In the genomic region with DNA sequence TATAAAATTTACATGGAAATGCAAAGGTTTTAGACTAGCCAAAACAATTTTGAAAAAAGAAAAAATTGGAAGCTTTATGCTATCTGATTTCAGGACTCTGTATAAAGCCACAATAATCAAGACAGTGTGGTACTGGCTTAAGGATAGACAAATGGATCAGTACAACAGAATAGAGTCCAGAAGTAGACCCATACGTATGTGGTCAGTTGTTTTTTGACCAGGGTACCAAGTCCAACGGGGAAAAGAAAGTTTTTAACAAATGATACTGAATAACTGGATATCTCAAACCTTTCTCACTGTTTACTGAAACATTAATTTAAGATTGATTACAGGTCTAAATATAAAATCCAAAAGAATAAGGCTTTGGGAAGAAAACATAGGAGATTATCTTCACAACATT, we compare ENCODE assay signal across 33 cellular contexts.
"Had no signal": no experiment of that assay in that cellular context is flagged by ENCODE, and none has a peak within 500 bp of the region (broad histone marks: within the 10 kb centered on the region; RNA-seq: fewer than 3 reads in every experiment).

No MANE protein-coding gene starts in this region.

- H3K4me3 ChIP-seq: coronary artery, dorsolateral prefrontal cortex, esophagus muscularis mucosa, gastrocnemius medialis, heart left ventricle had no signal

- H3K27ac Mint-ChIP-seq: activated CD4-positive, alpha-beta memory T cell treated with anti-CD3 and anti-CD28 coated beads for 36 hours; activated CD4-positive, alpha-beta T cell treated with anti-CD3 and anti-CD28 coated beads for 36 hours; activated CD4-positive, alpha-beta T cell treated with anti-CD3 and anti-CD28 coated beads, Interleukin-2, amount 10 ng/mL, durations not matched to agents 24 days and 14 days; activated CD8-positive, alpha-beta memory T cell treated with anti-CD3 and anti-CD28 coated beads, Interleukin-2, amount 10 ng/mL, durations not matched to agents 7 days and 5 days; activated CD8-positive, alpha-beta T cell treated with anti-CD3 and anti-CD28 coated beads, Interleukin-2, amount 10 ng/mL, durations not matched to agents 7 days and 5 days; activated naive CD4-positive, alpha-beta T cell treated with anti-CD3 and anti-CD28 coated beads, Interleukin-2, amount 10 ng/mL, durations not matched to agents 7 days and 5 days; activated naive CD8-positive, alpha-beta T cell; activated T-helper 1 cell treated with anti-CD3 and anti-CD28 coated beads, Interleukin-12 subunit alpha, Interleukin-12 subunit beta, Interleukin-2, Interleukin-4 antibody, amounts not matched to agents 30 ng/mL and 10 ng/mL and 1 ng/mL, durations not matched to agents 14 hours and 24 hours and 36 hours; activated T-helper 2 cell treated with anti-CD3 and anti-CD28 coated beads, Interferon-gamma antibody, Interleukin-2, Interleukin-4, amounts not matched to agents 10 μg/mL and 5 μg/mL and 100 μg/mL, durations not matched to agents 14 hours and 24 hours and 36 hours; dendritic cell treated with granulocyte-macrophage colony-stimulating factor and Interleukin-4, amounts not matched to agents 40 ng/mL and 50 ng/mL, for 4 days; T-helper 1 cell treated with Interleukin-12 subunit alpha and Interleukin-12 subunit beta and Interleukin-4 antibody, amounts not matched to agents 30 μg/mL and 1 μg/mL, for 36 hours; T-helper 2 cell treated with Interferon-gamma antibody and Interleukin-4, amounts not matched to agents 5 μg/mL and 100 μg/mL, for 36 hours had no signal

- H3K4me3 Mint-ChIP-seq: activated CD4-positive, alpha-beta memory T cell treated with anti-CD3 and anti-CD28 coated beads for 36 hours; activated CD4-positive, alpha-beta T cell treated with anti-CD3 and anti-CD28 coated beads for 36 hours; activated CD4-positive, alpha-beta T cell treated with anti-CD3 and anti-CD28 coated beads, Interleukin-2, amount 10 ng/mL, durations not matched to agents 24 days and 14 days; activated CD8-positive, alpha-beta memory T cell treated with anti-CD3 and anti-CD28 coated beads, Interleukin-2, amount 10 ng/mL, durations not matched to agents 7 days and 5 days; activated CD8-positive, alpha-beta T cell treated with anti-CD3 and anti-CD28 coated beads, Interleukin-2, amount 10 ng/mL, durations not matched to agents 7 days and 5 days; activated naive CD4-positive, alpha-beta T cell treated with anti-CD3 and anti-CD28 coated beads, Interleukin-2, amount 10 ng/mL, durations not matched to agents 7 days and 5 days; activated naive CD8-positive, alpha-beta T cell; activated T-helper 1 cell treated with anti-CD3 and anti-CD28 coated beads, Interleukin-12 subunit alpha, Interleukin-12 subunit beta, Interleukin-2, Interleukin-4 antibody, amounts not matched to agents 30 ng/mL and 10 ng/mL and 1 ng/mL, durations not matched to agents 14 hours and 24 hours and 36 hours; central memory CD8-positive, alpha-beta T cell; dendritic cell treated with granulocyte-macrophage colony-stimulating factor and Interleukin-4, amounts not matched to agents 40 ng/mL and 50 ng/mL, for 4 days; T-cell; T-helper 1 cell treated with Interleukin-12 subunit alpha and Interleukin-12 subunit beta and Interleukin-4 antibody, amounts not matched to agents 30 μg/mL and 1 μg/mL, for 36 hours; T-helper 2 cell treated with Interferon-gamma antibody and Interleukin-4, amounts not matched to agents 5 μg/mL and 100 μg/mL, for 36 hours had no signal

- H3K4me1 Mint-ChIP-seq: activated CD4-positive, alpha-beta T cell treated with anti-CD3 and anti-CD28 coated beads for 36 hours; activated CD4-positive, alpha-beta T cell treated with anti-CD3 and anti-CD28 coated beads, Interleukin-2, amount 10 ng/mL, durations not matched to agents 24 days and 14 days; activated CD8-positive, alpha-beta memory T cell treated with anti-CD3 and anti-CD28 coated beads, Interleukin-2, amount 10 ng/mL, durations not matched to agents 7 days and 5 days; activated naive CD4-positive, alpha-beta T cell treated with anti-CD3 and anti-CD28 coated beads, Interleukin-2, amount 10 ng/mL, durations not matched to agents 7 days and 5 days; central memory CD8-positive, alpha-beta T cell; T-cell had no signal

- H3K9me3 Mint-ChIP-seq: activated CD4-positive, alpha-beta memory T cell treated with anti-CD3 and anti-CD28 coated beads for 36 hours; activated CD4-positive, alpha-beta T cell treated with anti-CD3 and anti-CD28 coated beads, Interleukin-2, amount 10 ng/mL, durations not matched to agents 24 days and 14 days; activated naive CD4-positive, alpha-beta T cell treated with anti-CD3 and anti-CD28 coated beads, Interleukin-2, amount 10 ng/mL, durations not matched to agents 7 days and 5 days; activated T-helper 1 cell treated with anti-CD3 and anti-CD28 coated beads, Interleukin-12 subunit alpha, Interleukin-12 subunit beta, Interleukin-2, Interleukin-4 antibody, amounts not matched to agents 30 ng/mL and 10 ng/mL and 1 ng/mL, durations not matched to agents 14 hours and 24 hours and 36 hours; activated T-helper 2 cell treated with anti-CD3 and anti-CD28 coated beads, Interferon-gamma antibody, Interleukin-2, Interleukin-4, amounts not matched to agents 10 μg/mL and 5 μg/mL and 100 μg/mL, durations not matched to agents 14 hours and 24 hours and 36 hours; central memory CD8-positive, alpha-beta T cell; dendritic cell treated with granulocyte-macrophage colony-stimulating factor and Interleukin-4, amounts not matched to agents 40 ng/mL and 50 ng/mL, for 4 days; T-helper 1 cell treated with Interleukin-12 subunit alpha and Interleukin-12 subunit beta and Interleukin-4 antibody, amounts not matched to agents 30 μg/mL and 1 μg/mL, for 36 hours; T-helper 2 cell treated with Interferon-gamma antibody and Interleukin-4, amounts not matched to agents 5 μg/mL and 100 μg/mL, for 36 hours had no signal

- H3K27me3 ChIP-seq: brain microvascular endothelial cell, dorsolateral prefrontal cortex, esophagus muscularis mucosa, foreskin keratinocyte, gastrocnemius medialis, heart left ventricle had no signal

- H3K9me3 ChIP-seq: esophagus muscularis mucosa, gastrocnemius medialis had no signal

- ATAC-seq: activated CD4-positive, alpha-beta T cell treated with anti-CD3 and anti-CD28 coated beads for 36 hours; activated CD8-positive, alpha-beta memory T cell treated with anti-CD3 and anti-CD28 coated beads, Interleukin-2, amount 10 ng/mL, durations not matched to agents 7 days and 5 days; activated CD8-positive, alpha-beta T cell treated with anti-CD3 and anti-CD28 coated beads, Interleukin-2, amount 10 ng/mL, durations not matched to agents 7 days and 5 days; foreskin keratinocyte; gastrocnemius medialis; heart left ventricle; T-cell had no signal

- H3K27me3 Mint-ChIP-seq: activated CD4-positive, alpha-beta memory T cell treated with anti-CD3 and anti-CD28 coated beads for 36 hours; activated CD4-positive, alpha-beta T cell treated with anti-CD3 and anti-CD28 coated beads for 36 hours; activated CD4-positive, alpha-beta T cell treated with anti-CD3 and anti-CD28 coated beads, Interleukin-2, amount 10 ng/mL, durations not matched to agents 24 days and 14 days; activated CD8-positive, alpha-beta memory T cell treated with anti-CD3 and anti-CD28 coated beads, Interleukin-2, amount 10 ng/mL, durations not matched to agents 7 days and 5 days; activated naive CD4-positive, alpha-beta T cell treated with anti-CD3 and anti-CD28 coated beads, Interleukin-2, amount 10 ng/mL, durations not matched to agents 7 days and 5 days; activated naive CD8-positive, alpha-beta T cell; central memory CD8-positive, alpha-beta T cell; dendritic cell treated with granulocyte-macrophage colony-stimulating factor and Interleukin-4, amounts not matched to agents 40 ng/mL and 50 ng/mL, for 4 days; T-cell had no signal

- H3K27ac ChIP-seq: brain microvascular endothelial cell, coronary artery, dorsolateral prefrontal cortex, esophagus muscularis mucosa, foreskin keratinocyte, gastrocnemius medialis, heart left ventricle had no signal

- DNase-seq: activated CD4-positive, alpha-beta memory T cell treated with anti-CD3 and anti-CD28 coated beads for 36 hours; activated CD4-positive, alpha-beta T cell treated with anti-CD3 and anti-CD28 coated beads for 36 hours; activated CD4-positive, alpha-beta T cell treated with anti-CD3 and anti-CD28 coated beads, Interleukin-2, amount 10 ng/mL, durations not matched to agents 24 days and 14 days; activated CD4-positive, CD25-positive, alpha-beta regulatory T cell; activated CD4-positive, CD25-positive, alpha-beta regulatory T cell treated with anti-CD3 and anti-CD28 coated beads, Interleukin-2, amount 50 U/mL, for 72 hours; activated CD8-positive, alpha-beta memory T cell treated with anti-CD3 and anti-CD28 coated beads, Interleukin-2, amount 10 ng/mL, durations not matched to agents 7 days and 5 days; activated CD8-positive, alpha-beta memory T cell treated with anti-CD3 and anti-CD28 coated beads, Interleukin-2, amount 50 U/mL, for 4 hours; activated CD8-positive, alpha-beta T cell treated with anti-CD3 and anti-CD28 coated beads, Interleukin-2, amount 10 ng/mL, durations not matched to agents 7 days and 5 days; activated effector memory CD4-positive, alpha-beta T cell treated with anti-CD3 and anti-CD28 coated beads, Interleukin-2, amount 50 U/mL, for 16 hours; activated naive CD4-positive, alpha-beta T cell treated with anti-CD3 and anti-CD28 coated beads, Interleukin-2, amount 10 ng/mL, durations not matched to agents 7 days and 5 days; activated T-cell treated with anti-CD3 and anti-CD28 coated beads, Interleukin-2, amount 50 U/mL, for 1 hour; activated T-cell treated with anti-CD3 and anti-CD28 coated beads, Interleukin-2, amount 50 U/mL, for 48 hours; amniotic stem cell; anterior cingulate cortex; brain microvascular endothelial cell; dorsolateral prefrontal cortex; effector memory CD4-positive, alpha-beta T cell; erythroblast; foreskin keratinocyte; gastrocnemius medialis; glutamatergic neuron; heart left ventricle; T-cell; T1000 had no signal
